18 cellular contexts compared by ENCODE assay signal in the genomic region with DNA sequence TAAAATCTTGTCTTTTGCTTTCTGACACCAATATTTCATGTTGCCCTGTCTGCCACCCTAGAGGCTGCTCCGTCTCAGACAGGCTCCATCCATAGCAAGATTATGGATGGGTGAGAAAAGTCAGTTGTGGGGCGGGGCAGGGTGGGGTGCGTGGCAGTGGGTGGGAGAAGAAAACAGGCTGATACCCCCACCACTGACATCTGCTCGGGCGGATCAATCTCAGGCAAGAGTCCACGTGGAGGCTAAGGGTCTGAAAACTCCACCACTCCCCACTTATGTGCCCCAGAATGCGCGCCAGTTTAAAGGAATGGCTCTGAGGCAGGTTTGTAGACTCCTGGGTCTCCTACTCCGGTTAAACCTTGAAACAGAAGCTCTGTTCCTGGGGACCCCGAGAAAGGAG.
DNase-seq lines count a peak whose midpoint lies in the region; ATAC-seq and TF ChIP-seq lines count a peak whose summit lies in the region.
"Had no signal": no experiment of that assay in that cellular context is flagged by ENCODE, and none has a peak within 500 bp of the region (broad histone marks: within the 10 kb centered on the region; RNA-seq: fewer than 3 reads in every experiment).

No MANE protein-coding gene starts in this region.

- H3K36me3 Mint-ChIP-seq in nephron (ENCODE audit: low read depth), result no peaks in the 10 kb centered on the region
- H3K36me3 Mint-ChIP-seq in activated CD8-positive, alpha-beta T cell treated with anti-CD3 and anti-CD28 coated beads, Interleukin-2, amount 10 ng/mL, durations not matched to agents 7 days and 5 days (ENCODE audit: low read depth), result no peaks in the 10 kb centered on the region

- H3K9me3 ChIP-seq in IMR-90 (ENCODE audit: control insufficient read depth, insufficient read depth, low read length) (no peaks in the 10 kb centered on the region), esophagus muscularis mucosa (no peaks in the 10 kb centered on the region)
- H3K9me3 ChIP-seq: Caco-2 had no signal

- H3K9me3 Mint-ChIP-seq in nephron, result no peaks in the 10 kb centered on the region
- H3K9me3 Mint-ChIP-seq in activated CD8-positive, alpha-beta T cell treated with anti-CD3 and anti-CD28 coated beads, Interleukin-2, amount 10 ng/mL, durations not matched to agents 7 days and 5 days (ENCODE audit: insufficient read depth), result no peaks in the 10 kb centered on the region
- H3K9me3 Mint-ChIP-seq: CD8-positive, alpha-beta T cell had no signal

- peaks cover 0 to 20% of the 10 kb centered on the region in 2 experiments; a peak in 3 of 4 replicates for H3K79me1 ChIP-seq in IMR-90 (ENCODE audit: low read depth in 1 of 2, low read length in 2 of 2)

- no peak overlapping the region for H2AFZ ChIP-seq in IMR-90 (replicated peaks; ENCODE audit: low read length, poor library complexity)
- H2AFZ ChIP-seq: GM23248 had no signal

- CTCF ChIA-PET in IMR-90 (lab: Yijun Ruan, JAX), result interaction anchor here (0.6 to 1.1 kb wide), 2 partner anchors 11 to 209 kb away, joined by 3 to 5 read pairs; no protein-coding TSS in a partner anchor
- CTCF ChIA-PET in activated CD8-positive, alpha-beta T cell treated with anti-CD3 and anti-CD28 coated beads, Interleukin-2, amount 10 ng/mL, durations not matched to agents 7 days and 5 days (lab: Charles Lee), result interaction anchor here (1.1 kb wide), 1 partner anchor 11 kb away, joined by 3 read pairs; no protein-coding TSS in a partner anchor

- no peak overlapping the region for H3K27ac ChIP-seq in IMR-90 (ENCODE audit: insufficient read depth, low read length)
- H3K27ac ChIP-seq in esophagus muscularis mucosa (replicated peaks in 1 of 4), result no peak overlapping the region
- H3K27ac ChIP-seq: BLaER1, C4-2B, GM23248 had no signal

- no peak overlapping the region for H2BK20ac ChIP-seq in IMR-90 (ENCODE audit: low read depth, low read length)

- H2AK9ac ChIP-seq in IMR-90 (replicated peaks; ENCODE audit: low read depth, low read length, poor library complexity), result no peak overlapping the region

- POLR2A ChIA-PET in IMR-90 (lab: Charles Lee; ENCODE audit: unreplicated experiment), result no interaction called here
- POLR2A ChIA-PET in activated CD8-positive, alpha-beta T cell treated with anti-CD3 and anti-CD28 coated beads, Interleukin-2, amount 10 ng/mL, durations not matched to agents 7 days and 5 days (lab: Charles Lee), result no interaction called here

- no peak for TF ChIP-seq CTCF in IMR-90 (conservative IDR thresholded peaks at IDR 0.05; ENCODE audit: low read depth, low read length)
- TF ChIP-seq CTCF in esophagus muscularis mucosa (IDR thresholded peaks at IDR 0.05), result no peak
- TF ChIP-seq CTCF in nephron (IDR thresholded peaks at IDR 0.05; ENCODE audit: unreplicated experiment in 3 of 3), result no peak

- no peak overlapping the region for H4K8ac ChIP-seq in IMR-90 (ENCODE audit: low read depth in 2 of 2, low read length in 2 of 2)

- no peak overlapping the region for H3K18ac ChIP-seq in IMR-90 (ENCODE audit: low read depth, low read length)

- H4K20me1 ChIP-seq in IMR-90 (ENCODE audit: insufficient read depth, low read length), result no peaks in the 10 kb centered on the region
- H4K20me1 ChIP-seq: BLaER1 had no signal

- no peak overlapping the region for H3K56ac ChIP-seq in IMR-90 (ENCODE audit: extremely low read depth, insufficient read depth, low read length)

- TF ChIP-seq POLR2A in IMR-90 (IDR thresholded peaks at IDR 0.05; ENCODE audit: low read depth, low read length) (no peak), esophagus muscularis mucosa (IDR thresholded peaks at IDR 0.05; ENCODE audit: low read depth) (no peak)

- DNase-seq in IMR-90 (no peak), esophagus muscularis mucosa (ENCODE audit: extremely low spot score) (peak; percentile 78)
- DNase-seq in stimulated activated CD4-positive, alpha-beta T cell treated with anti-CD3 and anti-CD28 coated beads, Interleukin-15, amount 100 ng/mL, for 24 hours, result no peak
- DNase-seq in activated CD8-positive, alpha-beta T cell treated with anti-CD3 and anti-CD28 coated beads, Interleukin-2, amount 10 ng/mL, durations not matched to agents 7 days and 5 days, result no peak
- DNase-seq in activated CD4-positive, alpha-beta T cell treated with anti-CD3 and anti-CD28 coated beads for 1 hour, result no peak
- DNase-seq: Caco-2; CD4-positive, CD25-positive, alpha-beta regulatory T cell; CD8-positive, alpha-beta T cell; DMS153; DND-41; GM23248; H7; HCEC 1CT had no signal

- dilution Hi-C loops in IMR-90 (cut with HindIII; ENCODE audit: low sequenced_read_pairs, unreplicated experiment), result no loop called here

- no peak overlapping the region for H2BK5ac ChIP-seq in IMR-90 (ENCODE audit: low read depth, low read length, poor library complexity, severe bottlenecking)

- intact Hi-C loops in IMR-90 (cut with micrococcal nuclease) (loop anchor here (5.0 kb wide), 1 partner anchor 37 kb away; no protein-coding TSS in a partner anchor), esophagus muscularis mucosa (cut with DNase I) (no loop called here)

- peaks cover 7% of the 10 kb centered on the region for H3K4me1 ChIP-seq in IMR-90 (ENCODE audit: control insufficient read depth, insufficient read depth, low read length)
- H3K4me1 ChIP-seq in esophagus muscularis mucosa, result peaks cover 3 to 21% (median 11%) of the 10 kb centered on the region in 4 donors

- H2BK120ac ChIP-seq in IMR-90 (ENCODE audit: low read depth, low read length), result no peak overlapping the region

- peak overlapping the region in 2 of 3 experiments; percentile 30 to 72 for H3K27ac Mint-ChIP-seq in nephron
- H3K27ac Mint-ChIP-seq in activated CD8-positive, alpha-beta T cell treated with anti-CD3 and anti-CD28 coated beads, Interleukin-2, amount 10 ng/mL, durations not matched to agents 7 days and 5 days, result no peak overlapping the region
- H3K27ac Mint-ChIP-seq: B cell; CD4-positive, CD25-positive, alpha-beta regulatory T cell; CD8-positive, alpha-beta T cell had no signal

- H4K91ac ChIP-seq in IMR-90 (ENCODE audit: insufficient read depth, low read depth, low read length), result no peak overlapping the region

- H3K27me3 Mint-ChIP-seq in nephron (ENCODE audit: low read depth), result no peaks in the 10 kb centered on the region
- no peaks in the 10 kb centered on the region for H3K27me3 Mint-ChIP-seq in activated CD8-positive, alpha-beta T cell treated with anti-CD3 and anti-CD28 coated beads, Interleukin-2, amount 10 ng/mL, durations not matched to agents 7 days and 5 days (ENCODE audit: low read depth)
- H3K27me3 Mint-ChIP-seq: B cell had no signal

- peaks cover 37% of the 10 kb centered on the region for H3K4me1 Mint-ChIP-seq in nephron
- peaks cover 14% of the 10 kb centered on the region for H3K4me1 Mint-ChIP-seq in activated CD8-positive, alpha-beta T cell treated with anti-CD3 and anti-CD28 coated beads, Interleukin-2, amount 10 ng/mL, durations not matched to agents 7 days and 5 days (ENCODE audit: low read depth)

- in situ Hi-C loops in IMR-90 (cut with MboI; ENCODE audit: low sequenced_read_pairs), result no loop called here

- no peak for ATAC-seq in IMR-90 (ENCODE audit: low read depth)
- ATAC-seq in GM21529 (IDR thresholded peaks at IDR 0.05; ENCODE audit: unreplicated experiment), result no peak
- ATAC-seq in activated CD8-positive, alpha-beta T cell treated with anti-CD3 and anti-CD28 coated beads, Interleukin-2, amount 10 ng/mL, durations not matched to agents 7 days and 5 days, result no peak
- ATAC-seq: CD8-positive, alpha-beta T cell had no signal

- 0 out of 3 replicates have a peak overlapping the region, but pooled peaks have one; percentile 16 for H2BK15ac ChIP-seq in IMR-90 (ENCODE audit: low read depth, low read length)

- H3K4me3 ChIP-seq in IMR-90 (ENCODE audit: insufficient read depth, low read depth, low read length) (no peak overlapping the region), esophagus muscularis mucosa (no peak overlapping the region)
- H3K4me3 ChIP-seq: BLaER1, GM23248 had no signal

- H3K27me3 ChIP-seq in IMR-90 (ENCODE audit: control insufficient read depth, insufficient read depth, low read length), result no peaks in the 10 kb centered on the region
- no peaks in the 10 kb centered on the region for H3K27me3 ChIP-seq in esophagus muscularis mucosa
- H3K27me3 ChIP-seq: BLaER1 had no signal

- H3K4me3 Mint-ChIP-seq in nephron, result no peak overlapping the region
- no peak overlapping the region for H3K4me3 Mint-ChIP-seq in activated CD8-positive, alpha-beta T cell treated with anti-CD3 and anti-CD28 coated beads, Interleukin-2, amount 10 ng/mL, durations not matched to agents 7 days and 5 days
- H3K4me3 Mint-ChIP-seq: B cell; CD4-positive, CD25-positive, alpha-beta regulatory T cell; CD8-positive, alpha-beta T cell had no signal

- no peak overlapping the region for H2AK5ac ChIP-seq in IMR-90 (ENCODE audit: low read depth, low read length)

- H3K14ac ChIP-seq in IMR-90 (replicated peaks; ENCODE audit: low read depth, low read length), result no peak overlapping the region

- no peak overlapping the region for H3K4ac ChIP-seq in IMR-90 (ENCODE audit: low read depth, low read length)

- peaks cover 3% of the 10 kb centered on the region for H3K9me1 ChIP-seq in IMR-90 (ENCODE audit: insufficient read depth, low read length)

- no TSS peak for BruUV-seq in IMR-90 (replicated peaks; lab: Mats Ljungman, UMichigan)

- no peak overlapping the region for H3K4me2 ChIP-seq in IMR-90 (ENCODE audit: low read depth, low read length)
- H3K4me2 ChIP-seq: BLaER1 had no signal

- H3K9ac ChIP-seq in IMR-90 (ENCODE audit: low read depth, low read length), result no peak overlapping the region
- H3K9ac ChIP-seq: BLaER1, GM23248 had no signal

- no peak overlapping the region for H4K5ac ChIP-seq in IMR-90 (ENCODE audit: low read depth, low read length)

- TF ChIP-seq EP300 in esophagus muscularis mucosa (IDR thresholded peaks at IDR 0.05), result no peak

- no peak for TF ChIP-seq RAD21 in IMR-90 (IDR thresholded peaks at IDR 0.05; ENCODE audit: low read length)

- no peak overlapping the region for H3K23ac ChIP-seq in IMR-90 (ENCODE audit: low read depth, low read length)

- no CpG with 5 or more reads among the region's 10 CpGs for WGBS in IMR-90 (ENCODE audit: extremely low coverage in 2 of 2, insufficient read length in 1 of 2), 2 experiments
- WGBS in esophagus muscularis mucosa, result 94% methylated on average over 9 of the region's 10 CpGs

- no peaks in the 10 kb centered on the region for H3K36me3 ChIP-seq in IMR-90 (ENCODE audit: control insufficient read depth, insufficient read depth, low read length)
- no peaks in the 10 kb centered on the region for H3K36me3 ChIP-seq in esophagus muscularis mucosa

TF ChIP-seq in IMR-90, 13 proteins besides CTCF, POLR2A, EP300 and RAD21:
- TF ChIP-seq CHD1 (IDR thresholded peaks at IDR 0.05; ENCODE audit: low read depth, low read length) (no peak), MXI1 (IDR thresholded peaks at IDR 0.05; ENCODE audit: borderline replicate concordance, low read depth, low read length) (no peak)
- TF ChIP-seq, protein P1, sequence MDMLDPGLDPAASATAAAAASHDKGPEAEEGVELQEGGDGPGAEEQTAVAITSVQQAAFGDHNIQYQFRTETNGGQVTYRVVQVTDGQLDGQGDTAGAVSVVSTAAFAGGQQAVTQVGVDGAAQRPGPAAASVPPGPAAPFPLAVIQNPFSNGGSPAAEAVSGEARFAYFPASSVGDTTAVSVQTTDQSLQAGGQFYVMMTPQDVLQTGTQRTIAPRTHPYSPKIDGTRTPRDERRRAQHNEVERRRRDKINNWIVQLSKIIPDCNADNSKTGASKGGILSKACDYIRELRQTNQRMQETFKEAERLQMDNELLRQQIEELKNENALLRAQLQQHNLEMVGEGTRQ (IDR thresholded peaks at IDR 0.05; ENCODE audit: low read depth, low read length), result no peak
